22 cellular contexts compared by ENCODE assay signal in the genomic region with DNA sequence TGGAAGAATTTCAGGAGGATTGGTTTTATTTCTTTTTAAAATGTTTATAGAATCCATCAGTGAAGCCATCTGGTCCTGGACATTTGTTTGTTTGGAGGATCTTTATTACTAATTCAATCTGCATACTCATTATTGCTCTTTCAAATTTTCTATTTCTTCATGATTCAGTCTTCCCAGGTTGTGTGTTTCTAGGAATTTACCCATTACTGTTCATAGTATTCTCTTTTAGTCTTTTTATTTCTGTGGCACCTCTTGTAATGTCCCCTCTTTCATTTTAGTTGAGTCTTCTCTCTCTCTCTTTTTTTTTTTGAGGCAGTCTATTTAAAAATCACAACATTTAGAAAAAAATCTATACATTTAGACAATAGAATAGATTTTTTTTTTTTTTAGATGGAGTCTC. TPM values are rescaled to one million over a fixed set of nuclear protein-coding genes. Genes with fewer than 3 reads are reported as not detected.
A peak's percentile ranks its signal among the peaks of the same experiment; 100 is the strongest.
DNase-seq lines count a peak whose midpoint lies in the region; ATAC-seq and TF ChIP-seq lines count a peak whose summit lies in the region.
"Had no signal": no experiment of that assay in that cellular context is flagged by ENCODE, and none has a peak within 500 bp of the region (broad histone marks: within the 10 kb centered on the region; RNA-seq: fewer than 3 reads in every experiment).

No MANE protein-coding gene starts in this region.

- peaks cover 65% of the 10 kb centered on the region for H3K4me1 ChIP-seq in CD8-positive, alpha-beta T cell (ENCODE audit: insufficient read depth, low read length)
- H3K4me1 ChIP-seq in neural progenitor cell = no peaks in the 10 kb centered on the region
- H3K4me1 ChIP-seq: ascending aorta, BE2C had no signal

- H3K4me1 Mint-ChIP-seq in CD8-positive, alpha-beta T cell (ENCODE audit: low read depth) = peaks cover 72% of the 10 kb centered on the region
- H3K4me1 Mint-ChIP-seq in activated CD8-positive, alpha-beta T cell treated with anti-CD3 and anti-CD28 coated beads for 36 hours (ENCODE audit: low read depth) = peaks cover 72% of the 10 kb centered on the region
- H3K4me1 Mint-ChIP-seq in immature natural killer cell = peaks cover 79% of the 10 kb centered on the region in 2 donors
- H3K4me1 Mint-ChIP-seq in neural progenitor cell = peaks cover 11% of the 10 kb centered on the region

- peaks cover 28% of the 10 kb centered on the region for H3K36me3 ChIP-seq in CD8-positive, alpha-beta T cell (ENCODE audit: insufficient read depth, low read length)
- H3K36me3 ChIP-seq in neural progenitor cell = no peaks in the 10 kb centered on the region
- H3K36me3 ChIP-seq: BE2C, gastroesophageal sphincter had no signal

- peak overlapping the region; percentile 90 for H3K27ac Mint-ChIP-seq in CD8-positive, alpha-beta T cell
- peak overlapping the region; percentile 88 for H3K27ac Mint-ChIP-seq in activated CD8-positive, alpha-beta T cell treated with anti-CD3 and anti-CD28 coated beads for 36 hours
- peak overlapping the region; percentile 67 to 95 (median 80) for H3K27ac Mint-ChIP-seq in immature natural killer cell
- no peak overlapping the region for H3K27ac Mint-ChIP-seq in neural progenitor cell

- POLR2A ChIA-PET in CD8-positive, alpha-beta T cell (lab: Charles Lee) = interaction anchor here (0.9 to 1.6 kb wide), 5 partner anchors 10 to 19 kb away, joined by 3 to 6 read pairs (median 4); no protein-coding TSS in a partner anchor
- POLR2A ChIA-PET in activated CD8-positive, alpha-beta T cell treated with anti-CD3 and anti-CD28 coated beads for 36 hours (lab: Charles Lee) = interaction anchor here (0.8 to 1.5 kb wide), 3 partner anchors 9 to 25 kb away, joined by 3 to 6 read pairs (median 3); no protein-coding TSS in a partner anchor

- H3K27me3 Mint-ChIP-seq in CD8-positive, alpha-beta T cell (ENCODE audit: low read depth) = no peaks in the 10 kb centered on the region
- no peaks in the 10 kb centered on the region for H3K27me3 Mint-ChIP-seq in activated CD8-positive, alpha-beta T cell treated with anti-CD3 and anti-CD28 coated beads for 36 hours
- no peaks in the 10 kb centered on the region for H3K27me3 Mint-ChIP-seq in immature natural killer cell (ENCODE audit: low read depth in 3 of 3)
- H3K27me3 Mint-ChIP-seq in neural progenitor cell (ENCODE audit: insufficient read depth, low read depth) = no peaks in the 10 kb centered on the region

- H3K9me3 Mint-ChIP-seq in CD8-positive, alpha-beta T cell = no peaks in the 10 kb centered on the region
- peaks cover 29% of the 10 kb centered on the region for H3K9me3 Mint-ChIP-seq in activated CD8-positive, alpha-beta T cell treated with anti-CD3 and anti-CD28 coated beads for 36 hours
- H3K9me3 Mint-ChIP-seq in immature natural killer cell (peaks cover 0 to 2% (median 0%) of the 10 kb centered on the region in 6 donors), neural progenitor cell (peaks cover 37% of the 10 kb centered on the region)

- ATAC-seq in activated CD4-positive, CD25-positive, alpha-beta regulatory T cell treated with anti-CD3 and anti-CD28 coated beads, Interleukin-2, amount 50 U/mL, for 24 hours = peak; percentile 59 to 61
- no peak for ATAC-seq in CD8-positive, alpha-beta T cell
- peak; percentile 15 for ATAC-seq in activated CD8-positive, alpha-beta T cell treated with anti-CD3 and anti-CD28 coated beads for 36 hours
- ATAC-seq: gastroesophageal sphincter, HepG2, lower lobe of right lung had no signal

- no peak overlapping the region for H3K4me3 ChIP-seq in CD8-positive, alpha-beta T cell (ENCODE audit: low read depth, low read length)
- H3K4me3 ChIP-seq in neural progenitor cell = no peak overlapping the region
- H3K4me3 ChIP-seq: ascending aorta, esophagus muscularis mucosa, gastroesophageal sphincter, lower lobe of right lung had no signal

- no peaks in the 10 kb centered on the region for H4K20me1 ChIP-seq in neural progenitor cell (ENCODE audit: low read depth)

- no peaks in the 10 kb centered on the region for H3F3A ChIP-seq in neural progenitor cell (ENCODE audit: low read depth)

- DNase-seq in activated CD4-positive, CD25-positive, alpha-beta regulatory T cell (lab: John Stamatoyannopoulos, UW) = no peak
- DNase-seq in CD8-positive, alpha-beta T cell = no peak
- DNase-seq in activated CD8-positive, alpha-beta T cell treated with anti-CD3 and anti-CD28 coated beads for 36 hours = no peak
- DNase-seq in immature natural killer cell = no peak
- no peak for DNase-seq in ecto neural progenitor cell (ENCODE audit: low spot score)
- no peak for DNase-seq in dedifferentiated amniotic fluid mesenchymal stem cell (ENCODE audit: extremely low spot score)
- DNase-seq in neural progenitor cell (ENCODE audit: low spot score) = no peak
- DNase-seq: activated effector memory CD4-positive, alpha-beta T cell treated with Interleukin-2 at 50 U/mL for 16 hours; BE2C; central memory CD4-positive, alpha-beta T cell; effector CD4-positive, alpha-beta T cell; lower lobe of right lung; NCI-H1417; NCI-H2107; NCI-H510A had no signal

- H3K9ac ChIP-seq in neural progenitor cell = no peak overlapping the region

- no peaks in the 10 kb centered on the region for H3K9me3 ChIP-seq in CD8-positive, alpha-beta T cell (ENCODE audit: low read length)
- peaks cover 20% of the 10 kb centered on the region for H3K9me3 ChIP-seq in neural progenitor cell (ENCODE audit: low read depth)
- H3K9me3 ChIP-seq: ascending aorta, BE2C, gastroesophageal sphincter had no signal

- intact Hi-C loops in CD8-positive, alpha-beta T cell (cut with DNase I, micrococcal nuclease) = loop anchor here in 1 of 2 experiments (1.0 to 10.0 kb wide), 3 partner anchors 9 to 325 kb away; no protein-coding TSS in a partner anchor
- intact Hi-C loops in activated CD8-positive, alpha-beta T cell treated with anti-CD3 and anti-CD28 coated beads for 36 hours (cut with micrococcal nuclease) = no loop called here

- H2AFZ ChIP-seq in neural progenitor cell (replicated peaks) = no peak overlapping the region

- H3K4me2 ChIP-seq in neural progenitor cell = no peak overlapping the region

- no peak for TF ChIP-seq CTCF in CD8-positive, alpha-beta T cell (IDR thresholded peaks at IDR 0.05)
- no peak for TF ChIP-seq CTCF in activated CD8-positive, alpha-beta T cell treated with anti-CD3 and anti-CD28 coated beads for 36 hours (IDR thresholded peaks at IDR 0.05)
- no peak for TF ChIP-seq CTCF in neural progenitor cell (IDR thresholded peaks at IDR 0.05)

- no peak overlapping the region for H3K27ac ChIP-seq in CD8-positive, alpha-beta T cell (ENCODE audit: low read depth, low read length)
- H3K27ac ChIP-seq in neural progenitor cell = no peak overlapping the region
- H3K27ac ChIP-seq: ascending aorta, esophagus muscularis mucosa, gastroesophageal sphincter, lower lobe of right lung, RWPE1 had no signal

- peak overlapping the region; percentile 55 for H3K4me3 Mint-ChIP-seq in CD8-positive, alpha-beta T cell
- H3K4me3 Mint-ChIP-seq in activated CD8-positive, alpha-beta T cell treated with anti-CD3 and anti-CD28 coated beads for 36 hours = peak overlapping the region; percentile 3
- H3K4me3 Mint-ChIP-seq in immature natural killer cell = peak overlapping the region; percentile 12 to 70 (median 36)
- no peak overlapping the region for H3K4me3 Mint-ChIP-seq in neural progenitor cell

- no peaks in the 10 kb centered on the region for H3K27me3 ChIP-seq in CD8-positive, alpha-beta T cell (ENCODE audit: insufficient read depth, low read length)
- H3K27me3 ChIP-seq in neural progenitor cell = no peaks in the 10 kb centered on the region
- H3K27me3 ChIP-seq: ascending aorta, BE2C, esophagus muscularis mucosa, gastroesophageal sphincter had no signal

- H3K36me3 Mint-ChIP-seq in CD8-positive, alpha-beta T cell = peaks cover 77% of the 10 kb centered on the region
- H3K36me3 Mint-ChIP-seq in activated CD8-positive, alpha-beta T cell treated with anti-CD3 and anti-CD28 coated beads for 36 hours (ENCODE audit: low read depth) = peaks cover 76% of the 10 kb centered on the region
- H3K36me3 Mint-ChIP-seq in immature natural killer cell = peaks cover 0 to 33% (median 3%) of the 10 kb centered on the region in 3 donors
- H3K36me3 Mint-ChIP-seq in neural progenitor cell = no peaks in the 10 kb centered on the region

- CTCF ChIA-PET in CD8-positive, alpha-beta T cell (lab: Charles Lee) = interaction anchor here (1.1 to 4.3 kb wide), 5 partner anchors 8 to 87 kb away, joined by 3 to 18 read pairs (median 10); no protein-coding TSS in a partner anchor
- CTCF ChIA-PET in activated CD8-positive, alpha-beta T cell treated with anti-CD3 and anti-CD28 coated beads for 36 hours (lab: Charles Lee) = interaction anchor here (0.9 to 1.8 kb wide), 7 partner anchors 10 to 841 kb away, joined by 3 to 5 read pairs (median 4); no protein-coding TSS in a partner anchor

- H3K79me2 ChIP-seq in neural progenitor cell (ENCODE audit: low read depth) = no peaks in the 10 kb centered on the region

RNA-seq across cellular contexts. Expression of a gene that starts 32.3 kb away (rescaled TPM):
- 10 to 100 TPM; 87.8 to 99.3 TPM for total RNA-seq in CD8-positive, alpha-beta T cell
- 10 to 100 TPM; 41.6 to 43.5 TPM for total RNA-seq in activated CD8-positive, alpha-beta T cell treated with anti-CD3 and anti-CD28 coated beads for 36 hours
- polyA plus RNA-seq in immature natural killer cell = 100 to 1,000 TPM in 1 of 3 donors, 10 to 100 TPM in 2; 46.9 to 137 (median 57.0) TPM
- total RNA-seq in neural progenitor cell (ENCODE audit: low replicate concordance) = 0.56 and 0.68 TPM in 2 replicates
- total RNA-seq: osteoblast had no signal

Comparison
In these comparisons a context has a peak if more than half of its experiments do, and no peak if none do; other contexts are left out.
1. RNA of a gene that starts 32.3 kb away (total RNA-seq): 87.8 to 99.3 TPM in CD8-positive, alpha-beta T cell and 41.6 to 43.5 TPM in activated CD8-positive, alpha-beta T cell treated with anti-CD3 and anti-CD28 coated beads for 36 hours; 0.56 to 0.68 TPM in neural progenitor cell; every median in the first group is over 10 times any median in the second.